In genomic region chr17:69414408-69415274, GRCh38 we compare ENCODE assay signal across 8 cellular contexts. TPM values are rescaled to one million over a fixed set of nuclear protein-coding genes. Genes with fewer than 3 reads are reported as not detected.
DNase-seq lines count a peak whose midpoint lies in the region; TF ChIP-seq lines count a peak whose summit lies in the region.

TSS of gene MAP2K6 (plus strand) at chr17:69414697. CDS start at chr17:69414985, 288 bp downstream.

- no peak for TF ChIP-seq POLR2A in prostate gland (IDR thresholded peaks at IDR 0.05)

- 0 out of 4 replicates have a peak, but pooled peaks of 1 of the 2 experiments have one; percentile 18 for TF ChIP-seq EP300 in SK-N-SH (IDR thresholded peaks at IDR 0.05; ENCODE audit: borderline replicate concordance in 1 of 2, low read depth in 1 of 2, low read length in 1 of 2)

- no peaks in the 10 kb centered on the region for H3K27me3 ChIP-seq in SK-N-SH (ENCODE audit: insufficient read depth)
- H3K27me3 ChIP-seq in right atrium auricular region, result no peaks in the 10 kb centered on the region
- no peaks in the 10 kb centered on the region for H3K27me3 ChIP-seq in prostate gland (replicated peaks; ENCODE audit: insufficient read depth)

- H3K36me3 ChIP-seq in ES-I3 (ENCODE audit: insufficient read depth, low read length) (no peaks in the 10 kb centered on the region), SK-N-SH (replicated peaks in 1 of 2; ENCODE audit: control insufficient read depth in 1 of 2, insufficient read depth in 2 of 2, low read length in 1 of 2) (no peaks in the 10 kb centered on the region), right atrium auricular region (no peaks in the 10 kb centered on the region), prostate gland (no peaks in the 10 kb centered on the region)

- POLR2A ChIA-PET in SK-N-SH (lab: Yijun Ruan, JAX), result interaction anchor here (1.0 to 1.3 kb wide), 3 partner anchors 9 to 88 kb away, joined by 3 to 5 read pairs (median 4); partner anchors contain the start of gene ABCA5

- intact Hi-C loops in prostate gland (cut with DNase I), result loop anchor here (5.0 to 10.0 kb wide), 2 partner anchors 87 to 110 kb away; partner anchors contain the start of gene ABCA5

- H2AFZ ChIP-seq in SK-N-SH (ENCODE audit: low read depth), result peak within 1 kb of the TSS; percentile 92

- TF ChIP-seq RAD21 in SK-N-SH (IDR thresholded peaks at IDR 0.05; ENCODE audit: low read length), result peak; percentile 1; the same call in 1 of the 2 replicates

- H3K4me3 ChIP-seq in LNCaP clone FGC (ENCODE audit: low read depth, low read length) (peak within 1 kb of the TSS; percentile 62), SK-N-SH (ENCODE audit: low read depth in 2 of 2, low read length in 1 of 2) (peak within 1 kb of the TSS; percentile 69 to 77), right atrium auricular region (peak within 1 kb of the TSS; percentile 45 to 52), prostate gland (peak within 1 kb of the TSS; percentile 37 to 42)

- DNase-seq in H4 (ENCODE audit: low spot score), result peak; percentile 71
- DNase-seq in LNCaP clone FGC (ENCODE audit: low read depth), result no peak
- DNase-seq in SK-N-SH, result peak; percentile 79
- DNase-seq in activated naive CD8-positive, alpha-beta T cell treated with anti-CD3 and anti-CD28 coated beads, Interleukin-2, amount 50 U/mL, for 16 hours (ENCODE audit: low read depth, low spot score), result peak; percentile 46
- peak; percentile 80 for DNase-seq in right atrium auricular region (ENCODE audit: low spot score)
- DNase-seq in prostate gland (ENCODE audit: low spot score), result peak; percentile 75
- peak; percentile 80 for DNase-seq in ureter (ENCODE audit: low spot score)

- CTCF ChIA-PET in SK-N-SH (lab: Yijun Ruan, JAX), result interaction anchor here (0.7 to 2.1 kb wide), 10 partner anchors 10 to 115 kb away, joined by 3 to 18 read pairs (median 4); no protein-coding TSS in a partner anchor

- no peak for TF ChIP-seq CTCF in LNCaP clone FGC (IDR thresholded peaks at IDR 0.05; ENCODE audit: control insufficient read depth, extremely low read depth, insufficient read depth)
- TF ChIP-seq CTCF in SK-N-SH (IDR thresholded peaks at IDR 0.05), result no peak
- TF ChIP-seq CTCF in right atrium auricular region (IDR thresholded peaks at IDR 0.05), result no peak
- TF ChIP-seq CTCF in prostate gland (IDR thresholded peaks at IDR 0.05), result no peak

- H3K4me1 ChIP-seq in ES-I3 (ENCODE audit: insufficient read depth, low read length) (peaks cover 12% of the 10 kb centered on the region), SK-N-SH (ENCODE audit: control insufficient read depth in 1 of 2, insufficient read depth in 2 of 2, low read depth in 1 of 2, low read length in 1 of 2) (peaks cover 21 to 28% of the 10 kb centered on the region in 2 experiments; a peak in 3 of 4 replicates), right atrium auricular region (peaks cover 0 to 27% of the 10 kb centered on the region in 2 donors), prostate gland (replicated peaks) (no peaks in the 10 kb centered on the region)

- H3K4me2 ChIP-seq in SK-N-SH, result peak within 1 kb of the TSS; percentile 92

- no peaks in the 10 kb centered on the region for H3K9me2 ChIP-seq in SK-N-SH

- H3K27ac ChIP-seq in SK-N-SH (ENCODE audit: low read depth in 2 of 2, low read length in 1 of 2) (peak within 1 kb of the TSS in 1 of 2 experiments; percentile 84; a peak in 2 of 4 replicates), right atrium auricular region (peak within 1 kb of the TSS in 1 of 2 donors; percentile 28), prostate gland (peak within 1 kb of the TSS in 1 of 2 donors; percentile 46)

- H3K9ac ChIP-seq in ES-I3 (ENCODE audit: low read depth, low read length) (peak within 1 kb of the TSS; percentile 56), SK-N-SH (peak within 1 kb of the TSS; percentile 19; the same call in 1 of the 2 replicates)

- H3K9me3 ChIP-seq in ES-I3 (ENCODE audit: control insufficient read depth, insufficient read depth, low read length) (no peaks in the 10 kb centered on the region), SK-N-SH (no peaks in the 10 kb centered on the region), right atrium auricular region (no peaks in the 10 kb centered on the region), prostate gland (no peaks in the 10 kb centered on the region)

- peaks cover 4% of the 10 kb centered on the region for H3F3A ChIP-seq in SK-N-SH (replicated peaks; ENCODE audit: insufficient read depth)

- H3K79me2 ChIP-seq in SK-N-SH (ENCODE audit: insufficient read depth), result peaks cover 12% of the 10 kb centered on the region; the same call in 1 of the 2 replicates

- WGBS in SK-N-SH (ENCODE audit: low lambda C conversion rate), result 4% methylated on average over 27 of the region's 27 CpGs
- under 1% methylated on average over 27 of the region's 27 CpGs for WGBS in prostate gland

- H4K20me1 ChIP-seq in SK-N-SH (ENCODE audit: insufficient read depth), result no peaks in the 10 kb centered on the region

TF ChIP-seq in SK-N-SH, 30 proteins besides CTCF, POLR2A, EP300 and RAD21 (continues in another document):
- TF ChIP-seq SIN3A (IDR thresholded peaks at IDR 0.05; ENCODE audit: borderline replicate concordance, low read depth, low read length), result 0 out of 2 replicates have a peak, but pooled peaks have one; percentile 74
- peak; percentile 67 for TF ChIP-seq TAF1 (IDR thresholded peaks at IDR 0.05; ENCODE audit: borderline replicate concordance, low read depth, low read length)
- peak; percentile 25; the same call in 1 of the 2 replicates for TF ChIP-seq TEAD4 (IDR thresholded peaks at IDR 0.05; ENCODE audit: borderline replicate concordance, insufficient read depth)
- 0 out of 2 replicates have a peak, but pooled peaks have one; percentile 27 for TF ChIP-seq YY1 (IDR thresholded peaks at IDR 0.05; ENCODE audit: low read depth)
- TF ChIP-seq RFX5 (IDR thresholded peaks at IDR 0.05; ENCODE audit: low read length), result no peak
- TF ChIP-seq PBX3 (IDR thresholded peaks at IDR 0.05), result 0 out of 2 replicates have a peak, but pooled peaks have one; percentile 31
- no peak for TF ChIP-seq IRF3 (IDR thresholded peaks at IDR 0.05; ENCODE audit: low read depth, low read length)
- no peak for TF ChIP-seq ZBTB33 (IDR thresholded peaks at IDR 0.05; ENCODE audit: borderline replicate concordance, low read depth)
- peak; percentile 86 for TF ChIP-seq GATA2 (CRISPR knock-in tag; IDR thresholded peaks at IDR 0.05)
- no peak for TF ChIP-seq MEF2A (IDR thresholded peaks at IDR 0.05; ENCODE audit: borderline replicate concordance, low read depth)
- TF ChIP-seq MXI1 (IDR thresholded peaks at IDR 0.05; ENCODE audit: low read depth, low read length), result peak; percentile 89
- TF ChIP-seq USF1 (IDR thresholded peaks at IDR 0.05; ENCODE audit: borderline replicate concordance, low read depth), result no peak

RNA-seq across cellular contexts. Expression of gene MAP2K6, which starts in this region (rescaled TPM):
- 14.7 and 19.6 TPM in 2 replicates for total RNA-seq in H4 (2014; rRNA removed; shearing (Covaris generic))
- polyA plus RNA-seq in SK-N-SH (2012; rRNA removed), result 6.5 and 6.7 TPM in 2 replicates
- 7.0 and 8.1 TPM in 2 replicates for polyA plus RNA-seq in SK-N-SH (2012; cell fraction: cytosol; rRNA removed)
- 1.4 and 2.8 TPM in 2 replicates for polyA plus RNA-seq in SK-N-SH (2012; cell fraction: nucleus; rRNA removed)
- total RNA-seq in right atrium auricular region (1 to 10 TPM in 1 of 2 donors, under 1 TPM in 1; 0.90 to 5.3 TPM), prostate gland (10 to 100 TPM in 1 of 2 donors, 1 to 10 TPM in 1; 5.4 to 14.1 TPM), ureter (10.6 TPM)
